Comparison of ENCODE assay signal across 11 cellular contexts in genomic region chr5:57277085-57277484, GRCh38.
DNase-seq lines count a peak whose midpoint lies in the region; ATAC-seq, FAIRE-seq and TF ChIP-seq lines count a peak whose summit lies in the region.
"Had no signal": no experiment of that assay in that cellular context is flagged by ENCODE, and none has a peak within 500 bp of the region (broad histone marks: within the 10 kb centered on the region; RNA-seq: fewer than 3 reads in every experiment).

No MANE protein-coding gene starts in this region.

- ATAC-seq in psoas muscle (no peak), HG03439 (IDR thresholded peaks at IDR 0.05; ENCODE audit: unreplicated experiment) (no peak)

- H3K79me2 ChIP-seq in KMS-11 (ENCODE audit: insufficient read depth, low read depth): no peaks in the 10 kb centered on the region
- H3K79me2 ChIP-seq in astrocyte (ENCODE audit: insufficient read depth, low read length): no peaks in the 10 kb centered on the region

- H3K4me3 Mint-ChIP-seq in astrocyte (ENCODE audit: unreplicated experiment): no peak overlapping the region
- no peak overlapping the region for H3K4me3 Mint-ChIP-seq in Caco-2 (ENCODE audit: unreplicated experiment)
- H3K4me3 Mint-ChIP-seq: activated CD4-positive, alpha-beta T cell treated with anti-CD3 and anti-CD28 coated beads for 36 hours; memory B cell had no signal

- H3K4ac ChIP-seq in mesenchymal stem cell (ENCODE audit: low read depth in 1 of 2, low read length in 2 of 2): peak overlapping the region in 1 of 2 experiments; percentile 15

- no peaks in the 10 kb centered on the region for H3K79me1 ChIP-seq in mesenchymal stem cell (replicated peaks; ENCODE audit: low read length, poor library complexity, severe bottlenecking)

- H3K9me3 ChIP-seq in astrocyte (ENCODE audit: insufficient read depth, low read depth, low read length) (no peaks in the 10 kb centered on the region), mesenchymal stem cell (ENCODE audit: control insufficient read depth, low read length) (no peaks in the 10 kb centered on the region), Caco-2 (peaks cover 7% of the 10 kb centered on the region; the same call in 1 of the 2 replicates), psoas muscle (no peaks in the 10 kb centered on the region)

- H2BK15ac ChIP-seq in mesenchymal stem cell (ENCODE audit: low read depth, poor library complexity, severe bottlenecking): no peak overlapping the region

- H3K27me3 ChIP-seq in KMS-11 (ENCODE audit: insufficient read depth, low read depth) (no peaks in the 10 kb centered on the region), astrocyte (ENCODE audit: insufficient read depth, low read length) (no peaks in the 10 kb centered on the region), mesenchymal stem cell (ENCODE audit: control insufficient read depth in 1 of 2, insufficient read depth in 1 of 2, low read length in 2 of 2) (no peaks in the 10 kb centered on the region), Caco-2 (replicated peaks; ENCODE audit: control insufficient read depth, insufficient read depth, low read length) (no peaks in the 10 kb centered on the region), psoas muscle (ENCODE audit: insufficient read depth in 3 of 3, low read length in 2 of 3) (no peaks in the 10 kb centered on the region)

- intact Hi-C loops in Caco-2 (cut with micrococcal nuclease; ENCODE audit: unreplicated experiment): loop anchor here (5.0 kb wide), 1 partner anchor 370 kb away; the partner anchor contains the start of gene SETD9
- intact Hi-C loops in psoas muscle (cut with DNase I): loop anchor here in 1 of 2 donors (2.0 kb wide), 1 partner anchor 376 kb away; no protein-coding TSS in a partner anchor

- H3K36me3 Mint-ChIP-seq in astrocyte (ENCODE audit: low read depth, unreplicated experiment): peaks cover 3% of the 10 kb centered on the region
- no peaks in the 10 kb centered on the region for H3K36me3 Mint-ChIP-seq in Caco-2 (ENCODE audit: insufficient read depth, unreplicated experiment)
- H3K36me3 Mint-ChIP-seq: memory B cell had no signal

- H3K27ac Mint-ChIP-seq in astrocyte (ENCODE audit: unreplicated experiment) (no peak overlapping the region), Caco-2 (ENCODE audit: unreplicated experiment) (no peak overlapping the region)
- H3K27ac Mint-ChIP-seq: activated CD4-positive, alpha-beta T cell treated with anti-CD3 and anti-CD28 coated beads for 36 hours; memory B cell had no signal

- no peaks in the 10 kb centered on the region for H4K20me1 ChIP-seq in KMS-11 (ENCODE audit: insufficient read depth)
- no peaks in the 10 kb centered on the region for H4K20me1 ChIP-seq in astrocyte (ENCODE audit: insufficient read depth, low read length)

- POLR2A ChIA-PET in Caco-2 (lab: Charles Lee): no interaction called here

- no TSS peak for BruUV-seq in Caco-2 (replicated peaks; lab: Mats Ljungman, UMichigan)

- CTCF ChIA-PET in Caco-2 (lab: Charles Lee): no interaction called here

- H2AK5ac ChIP-seq in mesenchymal stem cell (ENCODE audit: low read length, severe bottlenecking): no peak overlapping the region

- no peak overlapping the region for H4K8ac ChIP-seq in mesenchymal stem cell (ENCODE audit: low read length)

- peak; percentile 59 for TF ChIP-seq CTCF in KMS-11 (conservative IDR thresholded peaks at IDR 0.05; ENCODE audit: low read depth, low read length)
- TF ChIP-seq CTCF in astrocyte (IDR thresholded peaks at IDR 0.05; ENCODE audit: insufficient read depth, low read depth, low read length): peak; percentile 42
- TF ChIP-seq CTCF in Caco-2 (IDR thresholded peaks at IDR 0.05; ENCODE audit: insufficient read depth in 1 of 2, low read depth in 1 of 2, low read length in 1 of 2, severe bottlenecking in 1 of 2, unreplicated experiment in 1 of 2): peak in 1 of 2 experiments; percentile 26
- no peak for TF ChIP-seq CTCF in psoas muscle (IDR thresholded peaks at IDR 0.05)

- H3K14ac ChIP-seq in mesenchymal stem cell (ENCODE audit: low read length in 2 of 2): no peak overlapping the region

- H2BK120ac ChIP-seq in mesenchymal stem cell (ENCODE audit: low read depth, low read length): no peak overlapping the region

- no peaks in the 10 kb centered on the region for H3K4me1 ChIP-seq in KMS-11 (ENCODE audit: low read depth, poor library complexity, severe bottlenecking)
- H3K4me1 ChIP-seq in astrocyte (ENCODE audit: insufficient read depth, low read length): no peaks in the 10 kb centered on the region
- H3K4me1 ChIP-seq in mesenchymal stem cell (ENCODE audit: control insufficient read depth, insufficient read depth, low read depth, low read length): no peaks in the 10 kb centered on the region
- H3K4me1 ChIP-seq in Caco-2: no peaks in the 10 kb centered on the region
- H3K4me1 ChIP-seq in psoas muscle: no peaks in the 10 kb centered on the region

- no peak overlapping the region for H3K4me3 ChIP-seq in KMS-11 (IDR thresholded peaks at IDR 0.05; ENCODE audit: insufficient read depth, low read depth, low read length)
- no peak overlapping the region for H3K4me3 ChIP-seq in astrocyte (ENCODE audit: insufficient read depth, low read depth, low read length)
- H3K4me3 ChIP-seq in mesenchymal stem cell (ENCODE audit: insufficient read depth in 1 of 2, low read depth in 1 of 2, low read length in 2 of 2): no peak overlapping the region
- H3K4me3 ChIP-seq in Caco-2 (ENCODE audit: low read depth, low read length): no peak overlapping the region
- H3K4me3 ChIP-seq in psoas muscle: no peak overlapping the region

- no peak overlapping the region for H3K27ac ChIP-seq in KMS-11
- no peak overlapping the region for H3K27ac ChIP-seq in astrocyte (ENCODE audit: low read depth, low read length)
- H3K27ac ChIP-seq in mesenchymal stem cell (ENCODE audit: low read length, poor library complexity, severe bottlenecking): no peak overlapping the region
- H3K27ac ChIP-seq in psoas muscle: no peak overlapping the region

- H3K4me1 Mint-ChIP-seq in astrocyte (ENCODE audit: low read depth, unreplicated experiment): peaks cover 7% of the 10 kb centered on the region
- no peaks in the 10 kb centered on the region for H3K4me1 Mint-ChIP-seq in Caco-2 (ENCODE audit: low read depth, unreplicated experiment)
- H3K4me1 Mint-ChIP-seq: activated CD4-positive, alpha-beta T cell treated with anti-CD3 and anti-CD28 coated beads for 36 hours; memory B cell had no signal

- H3K27me3 Mint-ChIP-seq in astrocyte (ENCODE audit: low read depth, unreplicated experiment) (no peaks in the 10 kb centered on the region), Caco-2 (ENCODE audit: insufficient read depth, unreplicated experiment) (no peaks in the 10 kb centered on the region)

- H3K9ac ChIP-seq in KMS-11 (no peak overlapping the region), astrocyte (ENCODE audit: low read length) (no peak overlapping the region), mesenchymal stem cell (ENCODE audit: low read length) (no peak overlapping the region)

- H2AFZ ChIP-seq in KMS-11 (ENCODE audit: low read depth) (no peak overlapping the region), astrocyte (ENCODE audit: low read depth, low read length) (no peak overlapping the region), mesenchymal stem cell (ENCODE audit: low read depth, low read length) (no peak overlapping the region)

- H4K91ac ChIP-seq in mesenchymal stem cell (ENCODE audit: low read length): no peak overlapping the region

- H3K36me3 ChIP-seq in KMS-11 (ENCODE audit: insufficient read depth) (no peaks in the 10 kb centered on the region), astrocyte (ENCODE audit: insufficient read depth, low read length) (no peaks in the 10 kb centered on the region), mesenchymal stem cell (ENCODE audit: control insufficient read depth in 1 of 2, insufficient read depth in 2 of 2, low read depth in 1 of 2, low read length in 2 of 2) (no peaks in the 10 kb centered on the region), Caco-2 (ENCODE audit: control insufficient read depth, insufficient read depth, low read length) (no peaks in the 10 kb centered on the region), psoas muscle (ENCODE audit: insufficient read depth in 1 of 2, low read depth in 1 of 2) (no peaks in the 10 kb centered on the region)

- peak; percentile 14 for DNase-seq in DMS114 treated with DMSO at 0.1 percent for 48 hours (lab: John Stamatoyannopoulos, UW; ENCODE audit: unreplicated experiment)
- DNase-seq in astrocyte (ENCODE audit: low read depth): peak; percentile 5
- peak; percentile 23 for DNase-seq in mesenchymal stem cell
- DNase-seq in Caco-2: no peak
- DNase-seq in psoas muscle: no peak
- DNase-seq in NCI-H1048 (lab: John Stamatoyannopoulos, UW): no peak
- DNase-seq: activated CD4-positive, alpha-beta T cell treated with anti-CD3 and anti-CD28 coated beads for 36 hours; cerebellar nuclear complex had no signal

- H2BK5ac ChIP-seq in mesenchymal stem cell (ENCODE audit: low read depth, low read length, poor library complexity, severe bottlenecking): no peak overlapping the region

- FAIRE-seq in astrocyte (lab: Jason Lieb, UNC): no peak

- no peak overlapping the region for H3K4me2 ChIP-seq in KMS-11
- H3K4me2 ChIP-seq in astrocyte (ENCODE audit: low read length): no peak overlapping the region
- H3K4me2 ChIP-seq in mesenchymal stem cell (ENCODE audit: low read length, poor library complexity, severe bottlenecking): no peak overlapping the region

- no peak overlapping the region for H3K18ac ChIP-seq in mesenchymal stem cell (ENCODE audit: low read depth in 1 of 2, low read length in 2 of 2)

- 83% methylated on average over 1 of the region's 1 CpG for WGBS in mesenchymal stem cell
- 89 to 98% (median 95%) methylated on average over 1 of the region's 1 CpG for whole genome bisulfite sequencing in psoas muscle, 3 donors

- peaks cover 2% of the 10 kb centered on the region for H3K9me3 Mint-ChIP-seq in astrocyte (ENCODE audit: unreplicated experiment)
- no peaks in the 10 kb centered on the region for H3K9me3 Mint-ChIP-seq in Caco-2 (ENCODE audit: unreplicated experiment)

- no peak overlapping the region for H3K23ac ChIP-seq in mesenchymal stem cell (ENCODE audit: low read length in 2 of 2)

- no peak overlapping the region for H2BK12ac ChIP-seq in mesenchymal stem cell (ENCODE audit: low read length in 2 of 2)

Comparison
In these comparisons a context has a peak if more than half of its experiments do, and no peak if none do; other contexts are left out.
1. DNase-seq: peak in DMS114 treated with DMSO at 0.1 percent for 48 hours (single experiment), astrocyte (single experiment) and mesenchymal stem cell (single experiment); none in Caco-2 (0 of 2), psoas muscle (0 of 2) and NCI-H1048 (single experiment).